In genomic region chr22:41946360-41947180, GRCh38 we compare ENCODE assay signal across 8 cellular contexts. TPM values are rescaled to one million over a fixed set of nuclear protein-coding genes. Genes with fewer than 3 reads are reported as not detected.
A peak's percentile ranks its signal among the peaks of the same experiment; 100 is the strongest.
DNase-seq lines count a peak whose midpoint lies in the region; ATAC-seq and TF ChIP-seq lines count a peak whose summit lies in the region.

TSS of gene CENPM (minus strand) at chr22:41947152. CDS start at chr22:41947076, 76 bp downstream.

- POLR2A ChIA-PET in activated CD8-positive, alpha-beta memory T cell treated with anti-CD3 and anti-CD28 coated beads for 36 hours (lab: Charles Lee) = interaction anchor here (0.5 to 1.1 kb wide), 9 partner anchors 10 to 328 kb away, joined by 3 to 10 read pairs (median 4); partner anchors contain the start of genes CCDC134 and SREBF2

- DNase-seq in COR-L47 (lab: John Stamatoyannopoulos, UW) (peak; percentile 97), GM20000 (ENCODE audit: low spot score) (peak; percentile 83), HT-29 (ENCODE audit: low spot score) (peak; percentile 92), NOMO-1 treated with DMSO at 0.1 percent for 48 hours (lab: John Stamatoyannopoulos, UW; ENCODE audit: unreplicated experiment) (peak; percentile 97), lung microvascular endothelial cell (ENCODE audit: low read depth in 2 of 2) (peak; percentile 94 to 95)
- DNase-seq in effector memory CD8-positive, alpha-beta T cell = peak; percentile 76 to 80 (median 78)
- peak; percentile 75 to 89 (median 77) for DNase-seq in stimulated activated CD4-positive, alpha-beta T cell treated with anti-CD3 and anti-CD28 coated beads, TNF-alpha, amount 100 ng/mL, for 4 hours (ENCODE audit: low read depth in 3 of 3)

- TF ChIP-seq CTCF in GM20000 (IDR thresholded peaks at IDR 0.05; ENCODE audit: extremely low read depth, missing control alignments) = no peak

- ATAC-seq in effector memory CD8-positive, alpha-beta T cell (replicated peaks) = peak; percentile 93

- CTCF ChIA-PET in activated CD8-positive, alpha-beta memory T cell treated with anti-CD3 and anti-CD28 coated beads for 36 hours (lab: Charles Lee) = interaction anchor here (0.7 to 2.2 kb wide), 5 partner anchors 10 to 280 kb away, joined by 3 to 8 read pairs (median 6); partner anchors contain the start of gene NDUFA6

- H3K4me3 Mint-ChIP-seq in effector memory CD8-positive, alpha-beta T cell = peak within 1 kb of the TSS; percentile 85 to 90

- peaks cover 12% of the 10 kb centered on the region in 2 donors for H3K4me1 Mint-ChIP-seq in effector memory CD8-positive, alpha-beta T cell (ENCODE audit: low read depth in 2 of 2)

- peak within 1 kb of the TSS; percentile 56 to 76 for H3K27ac Mint-ChIP-seq in effector memory CD8-positive, alpha-beta T cell

- no peaks in the 10 kb centered on the region for H3K9me3 Mint-ChIP-seq in effector memory CD8-positive, alpha-beta T cell

- H3K36me3 Mint-ChIP-seq in effector memory CD8-positive, alpha-beta T cell (ENCODE audit: insufficient read depth) = peaks cover 9% of the 10 kb centered on the region

- H3K27me3 Mint-ChIP-seq in effector memory CD8-positive, alpha-beta T cell = no peaks in the 10 kb centered on the region

RNA-seq across cellular contexts. Expression of gene CENPM, which starts in this region (rescaled TPM):
- 130 and 140 TPM in 2 replicates for total RNA-seq in HT-29 (2014; rRNA removed; shearing (Covaris generic))
- total RNA-seq in activated CD8-positive, alpha-beta memory T cell treated with anti-CD3 and anti-CD28 coated beads for 36 hours = 10 to 100 TPM; 80.8 to 84.9 TPM
- 5.4 and 15.9 TPM in 2 replicates for total RNA-seq in lung microvascular endothelial cell

Comparison
In these comparisons a context has a peak if more than half of its experiments do, and no peak if none do; other contexts are left out.
1. Peak in every context shown above with its lines: DNase-seq and ATAC-seq.